In genomic region chr10:451856-452255, GRCh38 we compare ENCODE assay signal across 22 cellular contexts.
DNase-seq lines count a peak whose midpoint lies in the region; ATAC-seq and TF ChIP-seq lines count a peak whose summit lies in the region.
"Had no signal": no experiment of that assay in that cellular context is flagged by ENCODE, and none has a peak within 500 bp of the region (broad histone marks: within the 10 kb centered on the region; RNA-seq: fewer than 3 reads in every experiment).

No MANE protein-coding gene starts in this region.

- peak overlapping the region; percentile 68 for H3K4me3 Mint-ChIP-seq in activated naive CD8-positive, alpha-beta T cell
- no peak overlapping the region for H3K4me3 Mint-ChIP-seq in activated naive CD8-positive, alpha-beta T cell treated with anti-CD3 and anti-CD28 coated beads, Interleukin-2, amount 50 U/mL, for 24 hours
- peak overlapping the region; percentile 75 for H3K4me3 Mint-ChIP-seq in T-helper 17 cell
- peak overlapping the region in 8 of 10 donors; percentile 65 to 85 (median 79) for H3K4me3 Mint-ChIP-seq in naive thymus-derived CD4-positive, alpha-beta T cell
- H3K4me3 Mint-ChIP-seq: CD14-positive monocyte had no signal

- TF ChIP-seq CTCF in foreskin fibroblast (IDR thresholded peaks at IDR 0.05; ENCODE audit: low read depth, low read length), result no peak

- H3K4me1 Mint-ChIP-seq in activated naive CD8-positive, alpha-beta T cell (ENCODE audit: low read depth), result peaks cover 64% of the 10 kb centered on the region
- peaks cover 39% of the 10 kb centered on the region for H3K4me1 Mint-ChIP-seq in activated naive CD8-positive, alpha-beta T cell treated with anti-CD3 and anti-CD28 coated beads, Interleukin-2, amount 50 U/mL, for 24 hours
- H3K4me1 Mint-ChIP-seq in T-helper 17 cell, result peaks cover 30% of the 10 kb centered on the region
- H3K4me1 Mint-ChIP-seq in naive thymus-derived CD4-positive, alpha-beta T cell, result peaks cover 9 to 75% (median 65%) of the 10 kb centered on the region in 7 donors

- H3K27ac ChIP-seq in naive thymus-derived CD4-positive, alpha-beta T cell (ENCODE audit: low read depth, low read length), result peak overlapping the region; percentile 52
- H3K27ac ChIP-seq: pancreas, right lobe of liver, upper lobe of right lung had no signal

- no peak for DNase-seq in activated naive CD8-positive, alpha-beta T cell treated with anti-CD3 and anti-CD28 coated beads, Interleukin-2, amount 50 U/mL, for 24 hours
- no peak for DNase-seq in T-helper 17 cell
- no peak for DNase-seq in naive thymus-derived CD4-positive, alpha-beta T cell
- DNase-seq in medulla oblongata (ENCODE audit: extremely low spot score), result no peak
- DNase-seq in foreskin fibroblast, result no peak
- DNase-seq: ACHN; activated CD4-positive, alpha-beta T cell treated with anti-CD3 and anti-CD28 coated beads for 1 hour; heart left ventricle; natural killer cell; NCI-H1436 treated with DMSO at 0.1 percent for 48 hours; NCI-H524; pancreas; right lobe of liver; upper lobe of right lung had no signal

- H3K4me3 ChIP-seq in naive thymus-derived CD4-positive, alpha-beta T cell (ENCODE audit: low read length), result peak overlapping the region; percentile 31
- H3K4me3 ChIP-seq in foreskin fibroblast (ENCODE audit: low read depth in 1 of 2, low read length in 2 of 2), result no peak overlapping the region
- H3K4me3 ChIP-seq: breast epithelium, HAP-1, heart left ventricle, pancreas, right lobe of liver, upper lobe of right lung had no signal

- H3K27me3 ChIP-seq in naive thymus-derived CD4-positive, alpha-beta T cell (ENCODE audit: control insufficient read depth in 2 of 2, insufficient read depth in 2 of 2, low read length in 2 of 2), result no peaks in the 10 kb centered on the region
- H3K27me3 ChIP-seq: breast epithelium, heart left ventricle, pancreas, right lobe of liver, upper lobe of right lung had no signal

- CTCF ChIA-PET in naive thymus-derived CD4-positive, alpha-beta T cell (lab: Charles Lee), result no interaction called here

- no peaks in the 10 kb centered on the region for H3K9me3 ChIP-seq in T-helper 17 cell (ENCODE audit: control insufficient read depth, low read length, poor library complexity, severe bottlenecking)
- H3K9me3 ChIP-seq in naive thymus-derived CD4-positive, alpha-beta T cell (ENCODE audit: control insufficient read depth in 2 of 3, low read length in 3 of 3), result no peaks in the 10 kb centered on the region
- H3K9me3 ChIP-seq: breast epithelium, HAP-1, heart left ventricle, pancreas, right lobe of liver, upper lobe of right lung had no signal

- H3K36me3 ChIP-seq in naive thymus-derived CD4-positive, alpha-beta T cell (ENCODE audit: control insufficient read depth in 2 of 3, insufficient read depth in 3 of 3, low read length in 3 of 3), result no peaks in the 10 kb centered on the region
- H3K36me3 ChIP-seq: breast epithelium, HAP-1, heart left ventricle, pancreas, right lobe of liver, upper lobe of right lung had no signal

- intact Hi-C loops in naive thymus-derived CD4-positive, alpha-beta T cell (cut with micrococcal nuclease), result loop anchor here (1.0 to 5.0 kb wide), 8 partner anchors 9 to 480 kb away; partner anchors contain the start of gene LARP4B (in 1 of the 2)

- no peak for ATAC-seq in activated naive CD8-positive, alpha-beta T cell treated with anti-CD3 and anti-CD28 coated beads, Interleukin-2, amount 50 U/mL, for 24 hours
- ATAC-seq in T-helper 17 cell (no peak), GM18873 (IDR thresholded peaks at IDR 0.05; ENCODE audit: low FRiP score, unreplicated experiment) (no peak), GM21360 (IDR thresholded peaks at IDR 0.05; ENCODE audit: unreplicated experiment) (no peak)
- no peak for ATAC-seq in naive thymus-derived CD4-positive, alpha-beta T cell

- POLR2A ChIA-PET in naive thymus-derived CD4-positive, alpha-beta T cell (lab: Charles Lee), result interaction anchor here (0.9 to 5.7 kb wide), 5 partner anchors 13 to 49 kb away, joined by 3 to 58 read pairs (median 5); no protein-coding TSS in a partner anchor

- H3K9me3 Mint-ChIP-seq in activated naive CD8-positive, alpha-beta T cell (ENCODE audit: low read depth), result no peaks in the 10 kb centered on the region
- no peaks in the 10 kb centered on the region for H3K9me3 Mint-ChIP-seq in activated naive CD8-positive, alpha-beta T cell treated with anti-CD3 and anti-CD28 coated beads, Interleukin-2, amount 50 U/mL, for 24 hours
- H3K9me3 Mint-ChIP-seq in naive thymus-derived CD4-positive, alpha-beta T cell, result peaks cover 0 to 5% (median 0%) of the 10 kb centered on the region in 11 donors
- H3K9me3 Mint-ChIP-seq: memory B cell had no signal

- H3K27ac Mint-ChIP-seq in activated naive CD8-positive, alpha-beta T cell, result peak overlapping the region; percentile 30
- H3K27ac Mint-ChIP-seq in activated naive CD8-positive, alpha-beta T cell treated with anti-CD3 and anti-CD28 coated beads, Interleukin-2, amount 50 U/mL, for 24 hours, result no peak overlapping the region
- peak overlapping the region; percentile 85 for H3K27ac Mint-ChIP-seq in T-helper 17 cell
- peak overlapping the region in 8 of 9 donors; percentile 72 to 95 (median 90) for H3K27ac Mint-ChIP-seq in naive thymus-derived CD4-positive, alpha-beta T cell
- H3K27ac Mint-ChIP-seq: activated T-helper 2 cell treated with anti-CD3 and anti-CD28 coated beads, Interferon-gamma antibody, Interleukin-2, Interleukin-4, amounts not matched to agents 10 μg/mL and 5 μg/mL and 100 μg/mL, durations not matched to agents 14 hours and 24 hours and 36 hours; CD14-positive monocyte had no signal

- H3K4me1 ChIP-seq in naive thymus-derived CD4-positive, alpha-beta T cell (ENCODE audit: control insufficient read depth in 2 of 2, insufficient read depth in 2 of 2, low read length in 2 of 2), result peaks cover 25 to 54% of the 10 kb centered on the region in 2 donors
- H3K4me1 ChIP-seq: breast epithelium, HAP-1, pancreas, right lobe of liver, upper lobe of right lung had no signal

- no peaks in the 10 kb centered on the region for H3K36me3 Mint-ChIP-seq in activated naive CD8-positive, alpha-beta T cell
- H3K36me3 Mint-ChIP-seq in activated naive CD8-positive, alpha-beta T cell treated with anti-CD3 and anti-CD28 coated beads, Interleukin-2, amount 50 U/mL, for 24 hours (ENCODE audit: low read depth), result no peaks in the 10 kb centered on the region
- H3K36me3 Mint-ChIP-seq in T-helper 17 cell (ENCODE audit: low read depth), result peaks cover 4% of the 10 kb centered on the region
- no peaks in the 10 kb centered on the region for H3K36me3 Mint-ChIP-seq in naive thymus-derived CD4-positive, alpha-beta T cell
- H3K36me3 Mint-ChIP-seq: CD14-positive monocyte, memory B cell, natural killer cell had no signal

- no peaks in the 10 kb centered on the region for H3K27me3 Mint-ChIP-seq in activated naive CD8-positive, alpha-beta T cell
- no peaks in the 10 kb centered on the region for H3K27me3 Mint-ChIP-seq in activated naive CD8-positive, alpha-beta T cell treated with anti-CD3 and anti-CD28 coated beads, Interleukin-2, amount 50 U/mL, for 24 hours
- no peaks in the 10 kb centered on the region for H3K27me3 Mint-ChIP-seq in T-helper 17 cell
- peaks cover 0 to 21% (median 0%) of the 10 kb centered on the region in 5 donors for H3K27me3 Mint-ChIP-seq in naive thymus-derived CD4-positive, alpha-beta T cell
